ENCODE assay signal across 8 cellular contexts in the genomic region with DNA sequence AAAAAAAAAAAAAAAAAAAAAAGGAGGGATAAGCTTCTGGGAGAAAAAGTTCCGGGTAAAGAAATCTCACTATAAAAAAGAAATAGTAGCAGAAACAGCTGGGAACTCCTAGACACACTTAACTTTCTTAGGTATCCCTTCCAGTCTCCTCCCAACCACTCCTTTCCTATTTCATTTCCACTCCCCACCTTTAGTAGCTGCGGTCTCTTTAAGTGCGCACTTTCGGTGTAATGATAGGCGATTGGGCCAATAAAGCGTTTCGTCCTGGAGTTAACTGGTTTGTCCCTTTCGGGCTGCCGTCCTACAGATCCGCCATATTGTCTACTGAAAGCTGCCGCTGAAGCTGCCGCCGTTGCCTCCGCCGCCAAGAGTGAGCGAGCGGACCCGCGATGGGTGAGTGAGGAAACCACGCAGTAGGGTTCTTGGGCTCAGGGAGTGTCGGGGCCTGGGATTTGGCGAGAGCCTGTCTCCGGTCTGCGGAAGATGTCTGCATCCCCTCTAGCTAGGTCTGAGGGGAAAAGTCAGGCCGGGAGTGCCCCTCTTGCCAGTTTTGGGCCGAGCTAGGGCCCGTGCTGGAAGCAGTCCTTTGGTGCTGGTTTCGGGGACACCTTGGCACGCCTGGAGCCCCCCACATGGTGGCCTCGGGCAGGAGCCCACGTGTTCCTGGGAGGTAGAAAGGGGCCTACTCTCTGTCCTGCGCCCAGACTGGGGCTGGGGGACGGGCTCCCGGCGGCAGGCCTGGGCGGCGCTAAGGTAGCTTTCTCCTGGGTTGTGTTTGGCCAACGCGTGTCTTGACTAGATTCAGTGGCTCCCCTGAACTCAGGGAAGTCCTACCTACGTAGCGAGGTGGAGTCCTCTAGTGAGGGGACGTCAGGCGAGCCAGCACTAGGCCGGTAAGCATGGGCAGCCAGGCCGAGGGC. TPM values are rescaled to one million over a fixed set of nuclear protein-coding genes. Genes with fewer than 3 reads are reported as not detected.
DNase-seq lines count a peak whose midpoint lies in the region; ATAC-seq and TF ChIP-seq lines count a peak whose summit lies in the region.

KPNA6 (plus strand) TSS at position 315 of the 920 bp plus-strand sequence; CDS start at position 390, 75 bp downstream.

- H3K27me3 ChIP-seq in WERI-Rb-1 (ENCODE audit: insufficient read depth, low read depth, severe bottlenecking) = no peaks in the 10 kb centered on the region
- no peaks in the 10 kb centered on the region for H3K27me3 ChIP-seq in breast epithelium
- H3K27me3 ChIP-seq in iPS-20b (ENCODE audit: insufficient read depth, low read length) = no peaks in the 10 kb centered on the region

- ATAC-seq in GM18520 (IDR thresholded peaks at IDR 0.05; ENCODE audit: unreplicated experiment) (peak; percentile 61), HG03135 (IDR thresholded peaks at IDR 0.05; ENCODE audit: unreplicated experiment) (peak; percentile 73)

- peak within 1 kb of the TSS; percentile 95 for H3K9ac ChIP-seq in iPS-20b (ENCODE audit: low read depth, low read length)

- peak; percentile 98 for DNase-seq in NCI-H2227 treated with DMSO at 0.1 percent for 48 hours (lab: John Stamatoyannopoulos, UW)
- peak; percentile 92 for DNase-seq in WERI-Rb-1
- peak; percentile 85 for DNase-seq in breast epithelium (ENCODE audit: low spot score in 2 of 2)

- peak within 1 kb of the TSS; percentile 86 for H3K27ac ChIP-seq in 22Rv1
- peak within 1 kb of the TSS; percentile 85 for H3K27ac ChIP-seq in WERI-Rb-1
- peak within 1 kb of the TSS; percentile 95 for H3K27ac ChIP-seq in breast epithelium
- H3K27ac ChIP-seq in iPS-20b (ENCODE audit: low read length) = peak within 1 kb of the TSS; percentile 49
- H3K27ac ChIP-seq in skin epidermis = peak within 1 kb of the TSS; percentile 68 to 97 (median 93)

- H3K4me1 ChIP-seq in breast epithelium = peaks cover 0 to 24% of the 10 kb centered on the region in 2 donors
- H3K4me1 ChIP-seq in iPS-20b (ENCODE audit: insufficient read depth, low read length) = no peaks in the 10 kb centered on the region

- H3K9me3 ChIP-seq in WERI-Rb-1 (ENCODE audit: severe bottlenecking) = no peaks in the 10 kb centered on the region
- H3K9me3 ChIP-seq in breast epithelium = no peaks in the 10 kb centered on the region
- H3K9me3 ChIP-seq in iPS-20b (ENCODE audit: insufficient read depth, low read depth, low read length) = no peaks in the 10 kb centered on the region

- H3K36me3 ChIP-seq in WERI-Rb-1 (peaks cover 16% of the 10 kb centered on the region), breast epithelium (no peaks in the 10 kb centered on the region), iPS-20b (ENCODE audit: insufficient read depth, low read depth, low read length) (peaks cover under 1% of the 10 kb centered on the region; the same call in 1 of the 2 replicates)

- TF ChIP-seq CTCF in 22Rv1 (IDR thresholded peaks at IDR 0.05) = no peak
- no peak for TF ChIP-seq CTCF in WERI-Rb-1 (IDR thresholded peaks at IDR 0.05; ENCODE audit: low read depth, low read length)
- peak in 1 of 3 donors; percentile 11 for TF ChIP-seq CTCF in breast epithelium (IDR thresholded peaks at IDR 0.05)

- peak within 1 kb of the TSS; percentile 99 for H3K4me3 ChIP-seq in WERI-Rb-1 (ENCODE audit: low read depth, low read length)
- peak within 1 kb of the TSS; percentile 72 to 98 (median 95) for H3K4me3 ChIP-seq in breast epithelium
- H3K4me3 ChIP-seq in iPS-20b (ENCODE audit: low read length) = peak within 1 kb of the TSS; percentile 91
- peak within 1 kb of the TSS; percentile 60 to 99 (median 81) for H3K4me3 ChIP-seq in skin epidermis

- TF ChIP-seq POLR2A in breast epithelium (IDR thresholded peaks at IDR 0.05) = peak; percentile 28

- intact Hi-C loops in breast epithelium (cut with DNase I; ENCODE audit: low total_unique reads) = no loop called here

RNA-seq across cellular contexts. Expression of gene KPNA6, which starts in this region (rescaled TPM):
- 10 to 100 TPM; 35.5 to 53.1 (median 40.6) TPM for total RNA-seq in breast epithelium

Comparison
In these comparisons a context has a peak if more than half of its experiments do, and no peak if none do; other contexts are left out.
1. Peak in every context shown above with its lines: DNase-seq, ATAC-seq, H3K4me3 ChIP-seq and H3K27ac ChIP-seq.